In genomic region chr12:9132008-9132535, GRCh38 we compare ENCODE assay signal across 36 cellular contexts. TPM values are rescaled to one million over a fixed set of nuclear protein-coding genes. Genes with fewer than 3 reads are reported as not detected.
DNase-seq lines count a peak whose midpoint lies in the region; ATAC-seq, FAIRE-seq and TF ChIP-seq lines count a peak whose summit lies in the region.
"Had no signal": no experiment of that assay in that cellular context is flagged by ENCODE, and none has a peak within 500 bp of the region (broad histone marks: within the 10 kb centered on the region; RNA-seq: fewer than 3 reads in every experiment).

No MANE protein-coding gene starts in this region.

- no peak overlapping the region for H4K8ac ChIP-seq in trophoblast cell (ENCODE audit: low read depth, low read length)

- H3K4me1 ChIP-seq in A549 (no peaks in the 10 kb centered on the region), hepatocyte (ENCODE audit: insufficient read depth) (peaks cover 37% of the 10 kb centered on the region), trophoblast cell (ENCODE audit: control insufficient read depth in 1 of 2, insufficient read depth in 2 of 2, low read length in 2 of 2) (no peaks in the 10 kb centered on the region)
- H3K4me1 ChIP-seq: adrenal gland, right atrium auricular region, suprapubic skin, vagina had no signal

- no peak overlapping the region for H4K91ac ChIP-seq in trophoblast cell (ENCODE audit: low read depth, low read length)

- no peaks in the 10 kb centered on the region for H3K4me1 Mint-ChIP-seq in stimulated activated naive CD8-positive, alpha-beta T cell treated with anti-CD3 and anti-CD28 coated beads, Interleukin-15, amount 100 ng/mL, for 72 hours
- H3K4me1 Mint-ChIP-seq: activated CD4-positive, alpha-beta T cell treated with anti-CD3 and anti-CD28 coated beads, Interleukin-2, amount 10 ng/mL, durations not matched to agents 7 days and 5 days; stimulated activated memory B cell treated with anti-CD40 and anti-IgM and Interleukin-4, amounts not matched to agents 10 μg/mL and 1 μg/mL and 100 μg/mL, for 72 hours had no signal

- no peaks in the 10 kb centered on the region for H3K79me2 ChIP-seq in hepatocyte
- H3K79me2 ChIP-seq in trophoblast cell (ENCODE audit: control insufficient read depth, insufficient read depth, low read length, poor library complexity), result no peaks in the 10 kb centered on the region

- H3K27me3 ChIP-seq in hepatocyte, result no peaks in the 10 kb centered on the region
- no peaks in the 10 kb centered on the region for H3K27me3 ChIP-seq in trophoblast cell (ENCODE audit: insufficient read depth, low read length)
- H3K27me3 ChIP-seq: adrenal gland, right atrium auricular region, suprapubic skin, vagina had no signal

- no peaks in the 10 kb centered on the region for H3K79me1 ChIP-seq in trophoblast cell (ENCODE audit: low read length)

- 0% methylated on average over 1 of the region's 1 CpG for WGBS in A549 (ENCODE audit: missing lambda C conversion rate)
- 19% methylated on average over 1 of the region's 1 CpG for WGBS in hepatocyte (ENCODE audit: low lambda C conversion rate, missing lambda C conversion rate)
- WGBS in trophoblast cell (ENCODE audit: extremely low coverage, insufficient coverage, insufficient read length), result no CpG with 5 or more reads among the region's 1 CpG
- WGBS in lower leg skin, 2 donors, result 14 to 32% methylated on average over 1 of the region's 1 CpG

- no peak for TF ChIP-seq CTCF in A549 (IDR thresholded peaks at IDR 0.05)
- TF ChIP-seq CTCF in hepatocyte (IDR thresholded peaks at IDR 0.05; ENCODE audit: poor library complexity), result no peak
- peak in 1 of 3 donors; percentile 58 for TF ChIP-seq CTCF in lower leg skin (IDR thresholded peaks at IDR 0.05)

- H3K9me3 Mint-ChIP-seq in stimulated activated naive CD8-positive, alpha-beta T cell treated with anti-CD3 and anti-CD28 coated beads, Interleukin-15, amount 100 ng/mL, for 72 hours, result peaks cover 0 to 6% of the 10 kb centered on the region in 2 donors
- H3K9me3 Mint-ChIP-seq: activated CD4-positive, alpha-beta T cell treated with anti-CD3 and anti-CD28 coated beads, Interleukin-2, amount 10 ng/mL, durations not matched to agents 7 days and 5 days had no signal

- no peak overlapping the region for H3K18ac ChIP-seq in trophoblast cell (ENCODE audit: low read length)

- H3K14ac ChIP-seq in trophoblast cell (ENCODE audit: low read length), result no peak overlapping the region

- H2BK12ac ChIP-seq in trophoblast cell (ENCODE audit: low read length), result no peak overlapping the region

- H3K27ac Mint-ChIP-seq in stimulated activated naive CD8-positive, alpha-beta T cell treated with anti-CD3 and anti-CD28 coated beads, Interleukin-15, amount 100 ng/mL, for 72 hours, result no peak overlapping the region
- H3K27ac Mint-ChIP-seq: activated CD4-positive, alpha-beta T cell treated with anti-CD3 and anti-CD28 coated beads, Interleukin-2, amount 10 ng/mL, durations not matched to agents 7 days and 5 days; CD4-positive, alpha-beta T cell; stimulated activated memory B cell treated with anti-CD40 and anti-IgM and Interleukin-4, amounts not matched to agents 10 μg/mL and 1 μg/mL and 100 μg/mL, for 72 hours had no signal

- H2BK5ac ChIP-seq in trophoblast cell (ENCODE audit: low read depth, low read length, poor library complexity), result no peak overlapping the region

- H2AFZ ChIP-seq in hepatocyte, result no peak overlapping the region
- no peak overlapping the region for H2AFZ ChIP-seq in trophoblast cell (ENCODE audit: insufficient read depth, low read length, poor library complexity)
- H2AFZ ChIP-seq: PC-9 had no signal

- TF ChIP-seq EP300 in A549 (IDR thresholded peaks at IDR 0.05), result no peak

- DNase-seq in A549 (ENCODE audit: low read depth in 1 of 2, low spot score in 1 of 2), result peak in 1 of 2 experiments; percentile 20
- peak; percentile 49 for DNase-seq in RPMI7951 (ENCODE audit: low read depth)
- DNase-seq in hepatocyte (ENCODE audit: low spot score), result peak; percentile 52
- DNase-seq in trophoblast cell, result peak; percentile 6 to 63
- no peak for DNase-seq in stimulated activated naive CD8-positive, alpha-beta T cell treated with anti-CD3 and anti-CD28 coated beads, Interleukin-15, amount 100 ng/mL, for 72 hours
- DNase-seq in lower leg skin (ENCODE audit: low spot score in 2 of 2), result no peak
- DNase-seq in putamen (ENCODE audit: low spot score), result no peak
- DNase-seq: activated CD4-positive, alpha-beta T cell treated with anti-CD3 and anti-CD28 coated beads, Interleukin-2, amount 10 ng/mL, durations not matched to agents 7 days and 5 days; activated naive CD4-positive, alpha-beta T cell treated with Interleukin-2 at 50 U/mL for 16 hours; activated T-cell treated with anti-CD3 and anti-CD28 coated beads, Interleukin-2, amount 50 U/mL, for 4 hours; adrenal gland; AML-193; CD4-positive, alpha-beta T cell; DMS 273 treated with DMSO at 0.1 percent for 48 hours; EL; foreskin melanocyte; left cardiac atrium; midbrain; naive thymus-derived CD8-positive, alpha-beta T cell; NCI-H1092; NCI-H187 treated with DMSO at 0.1 percent for 48 hours; NCI-H526; PC-9; Right ventricle myocardium superior; stimulated activated CD4-positive, alpha-beta T cell treated with anti-CD3 and anti-CD28 coated beads, Interleukin-2, amount 100 ng/mL, for 48 hours; T1000; WERI-Rb-1 had no signal

- no peaks in the 10 kb centered on the region for H3K36me3 ChIP-seq in hepatocyte (replicated peaks; ENCODE audit: insufficient read depth, low read depth)
- H3K36me3 ChIP-seq in trophoblast cell (ENCODE audit: control insufficient read depth in 1 of 2, insufficient read depth in 2 of 2, low read length in 2 of 2), result no peaks in the 10 kb centered on the region
- H3K36me3 ChIP-seq: adrenal gland, right atrium auricular region, suprapubic skin, vagina, WERI-Rb-1 had no signal

- H3K27ac ChIP-seq in A549, result no peak overlapping the region
- H3K27ac ChIP-seq in hepatocyte, result peak overlapping the region; percentile 68
- H3K27ac ChIP-seq in trophoblast cell (ENCODE audit: low read depth, low read length), result no peak overlapping the region
- H3K27ac ChIP-seq: epithelial cell of prostate, HL-60, PC-9, right atrium auricular region, suprapubic skin, vagina, WERI-Rb-1 had no signal

- no peaks in the 10 kb centered on the region for H3K9me2 ChIP-seq in hepatocyte (replicated peaks; ENCODE audit: insufficient read depth)

- TF ChIP-seq POLR2A in A549 (IDR thresholded peaks at IDR 0.05; ENCODE audit: low read length) (no peak), lower leg skin (IDR thresholded peaks at IDR 0.05) (no peak)

- ATAC-seq in A549 (no peak), GM21423 (IDR thresholded peaks at IDR 0.05; ENCODE audit: unreplicated experiment) (no peak)
- no peak for ATAC-seq in stimulated activated naive CD8-positive, alpha-beta T cell treated with anti-CD3 and anti-CD28 coated beads, Interleukin-15, amount 100 ng/mL, for 72 hours
- ATAC-seq: activated T-cell treated with anti-CD3 and anti-CD28 coated beads, Interleukin-2, amount 50 U/mL, for 4 hours; GM12878; left cardiac atrium; naive thymus-derived CD8-positive, alpha-beta T cell; stimulated activated memory B cell treated with anti-CD40 and anti-IgM and Interleukin-4, amounts not matched to agents 10 μg/mL and 1 μg/mL and 100 μg/mL, for 72 hours had no signal

- CTCF ChIA-PET in A549 (lab: Yijun Ruan, JAX), result no interaction called here

- H3K27me3 Mint-ChIP-seq in stimulated activated naive CD8-positive, alpha-beta T cell treated with anti-CD3 and anti-CD28 coated beads, Interleukin-15, amount 100 ng/mL, for 72 hours, result peaks cover 6% of the 10 kb centered on the region
- H3K27me3 Mint-ChIP-seq: activated CD4-positive, alpha-beta T cell treated with anti-CD3 and anti-CD28 coated beads, Interleukin-2, amount 10 ng/mL, durations not matched to agents 7 days and 5 days; CD4-positive, alpha-beta T cell had no signal

- POLR2A ChIA-PET in A549 (lab: Yijun Ruan, JAX), result no interaction called here

- intact Hi-C loops in lower leg skin (cut with DNase I; ENCODE audit: low total_unique reads), result no loop called here

- no peak for FAIRE-seq in A549 (lab: Jason Lieb, UNC)
- FAIRE-seq: A204.1, GM12878 had no signal

- H2AK5ac ChIP-seq in trophoblast cell (ENCODE audit: low read length), result no peak overlapping the region

- no peak overlapping the region for H4K12ac ChIP-seq in trophoblast cell (ENCODE audit: low read depth, low read length)

- H3K23ac ChIP-seq in trophoblast cell (ENCODE audit: low read length), result no peak overlapping the region

- H3K4me2 ChIP-seq in A549 (0 out of 3 replicates have a peak overlapping the region, but pooled peaks have one; percentile 0), hepatocyte (peak overlapping the region; percentile 35), trophoblast cell (ENCODE audit: low read length) (no peak overlapping the region)
- H3K4me2 ChIP-seq: PC-9 had no signal

- no peak overlapping the region for H3K9ac ChIP-seq in trophoblast cell (ENCODE audit: low read length)

- H4K20me1 ChIP-seq in hepatocyte (ENCODE audit: insufficient read depth, poor library complexity, severe bottlenecking), result no peaks in the 10 kb centered on the region

- no peak for TF ChIP-seq RAD21 in A549 (conservative IDR thresholded peaks at IDR 0.05 in 1 of 2, IDR thresholded peaks at IDR 0.05 in 1 of 2)

- H3K4me3 ChIP-seq in A549 (no peak overlapping the region), hepatocyte (no peak overlapping the region), trophoblast cell (ENCODE audit: low read depth, low read length) (no peak overlapping the region), lower leg skin (ENCODE audit: low read depth, poor library complexity, severe bottlenecking) (no peak overlapping the region)
- H3K4me3 ChIP-seq: adrenal gland, GM12878, PC-9, right atrium auricular region, suprapubic skin, vagina had no signal

- H3K9me3 ChIP-seq in A549, result 0 out of 3 replicates have a peak, but pooled peaks cover 5% of the 10 kb centered on the region
- H3K9me3 ChIP-seq in hepatocyte (ENCODE audit: low read depth), result no peaks in the 10 kb centered on the region
- peaks cover 8% of the 10 kb centered on the region for H3K9me3 ChIP-seq in trophoblast cell (ENCODE audit: insufficient read depth, low read depth, low read length)
- H3K9me3 ChIP-seq: adrenal gland, right atrium auricular region, suprapubic skin, vagina had no signal

- H3K4me3 Mint-ChIP-seq in stimulated activated naive CD8-positive, alpha-beta T cell treated with anti-CD3 and anti-CD28 coated beads, Interleukin-15, amount 100 ng/mL, for 72 hours, result no peak overlapping the region
- H3K4me3 Mint-ChIP-seq: activated CD4-positive, alpha-beta T cell treated with anti-CD3 and anti-CD28 coated beads, Interleukin-2, amount 10 ng/mL, durations not matched to agents 7 days and 5 days; activated T-cell treated with anti-CD3 and anti-CD28 coated beads, Interleukin-2, amount 50 U/mL, for 4 hours; CD4-positive, alpha-beta T cell; naive thymus-derived CD8-positive, alpha-beta T cell; stimulated activated memory B cell treated with anti-CD40 and anti-IgM and Interleukin-4, amounts not matched to agents 10 μg/mL and 1 μg/mL and 100 μg/mL, for 72 hours had no signal

- no peak overlapping the region for H3K4ac ChIP-seq in trophoblast cell (ENCODE audit: low read depth, low read length)

- H2BK120ac ChIP-seq in trophoblast cell (ENCODE audit: insufficient read depth, low read length, poor library complexity), result no peak overlapping the region

RNA-seq across cellular contexts. Expression of gene A2M, which starts 16.4 kb away (rescaled TPM):
- 0.01 TPM in 1 of 2 replicates, not detected in the other for polyA plus RNA-seq in A549 (2011; rRNA removed)
- polyA plus RNA-seq in A549 (2012; cell fraction: cytosol; rRNA removed), result not detected in 2 replicates
- polyA plus RNA-seq in A549 (2012; cell fraction: nucleus; rRNA removed), result not detected in 2 replicates
- not detected in 3 replicates for polyA plus RNA-seq in A549 (2017; fragmentation: RNase III; extraction: RNeasy Plus Mini Kit Qiagen cat#74134 plus additional on column Dnase treatment)
- 0.08 TPM in 1 of 2 replicates, not detected in the other for polyA minus RNA-seq in A549 (2011; rRNA and poly(A)+ RNA removed)
- 29.7 and 35.4 TPM in 2 replicates for total RNA-seq in RPMI7951 (2014; rRNA removed; shearing (Covaris generic))
- total RNA-seq in hepatocyte, result 567 and 598 TPM in 2 replicates
- 426 and 463 TPM in 2 replicates for polyA plus RNA-seq in hepatocyte
- 2.1 and 3.0 TPM in 2 replicates for polyA plus RNA-seq in trophoblast cell (2013)
- 100 to 1,000 TPM in 1 of 4 donors, 10 to 100 TPM in 3; 32.9 to 123 (median 49.6) TPM for total RNA-seq in lower leg skin
- total RNA-seq: activated CD4-positive, alpha-beta T cell treated with anti-CD3 and anti-CD28 coated beads, Interleukin-2, amount 10 ng/mL, durations not matched to agents 7 days and 5 days; CD4-positive, alpha-beta T cell; PC-9 had no signal

Comparison
In these comparisons a context has a peak if more than half of its experiments do, and no peak if none do; other contexts are left out.
1. DNase-seq: peak in RPMI7951 (single experiment), hepatocyte (single experiment) and trophoblast cell (2 of 2); none in stimulated activated naive CD8-positive, alpha-beta T cell treated with anti-CD3 and anti-CD28 coated beads, Interleukin-15, amount 100 ng/mL, for 72 hours (0 of 2), lower leg skin (0 of 2) and putamen (single experiment).